In the genomic region with DNA sequence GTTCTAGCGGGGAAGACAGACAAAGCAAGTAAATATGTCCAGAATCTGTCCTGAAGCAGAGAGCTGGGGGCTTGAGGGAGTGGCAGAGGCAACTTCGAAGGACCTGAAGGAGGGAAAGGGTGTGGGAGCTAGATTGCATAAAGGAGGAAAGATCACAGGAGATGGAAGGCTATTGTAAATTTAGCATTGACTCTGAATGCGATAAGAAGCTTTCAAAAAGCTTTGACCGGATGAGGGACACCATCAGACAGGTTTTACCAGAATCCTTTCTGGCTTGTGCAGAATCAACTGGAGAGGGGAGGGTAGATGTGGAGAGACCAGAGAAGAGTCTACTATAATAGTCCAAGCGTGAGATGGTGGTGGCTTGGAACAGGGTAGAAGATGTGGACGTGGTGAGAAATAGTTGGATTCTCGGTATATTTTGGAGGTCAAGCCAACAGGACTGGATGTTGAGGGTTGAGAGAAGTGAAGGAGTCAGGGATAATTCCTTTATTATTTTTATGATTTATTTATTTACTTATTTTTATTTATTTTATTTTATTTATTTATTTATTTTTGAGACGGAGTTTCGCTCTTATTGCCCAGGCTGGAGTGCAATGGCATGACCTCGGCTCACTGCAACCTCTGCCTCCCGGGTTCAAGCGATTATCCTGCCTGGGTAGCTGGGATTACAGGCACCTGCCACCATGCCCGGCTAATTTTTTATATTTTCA, we compare ENCODE assay signal across 1 cellular context.
TF ChIP-seq lines count a peak whose summit lies in the region.

No MANE protein-coding gene starts in this region.

TF ChIP-seq in K562, 482 proteins besides CTCF, POLR2A, EP300 and RAD21 (continued from another document):
- TF ChIP-seq FOXM1 (IDR thresholded peaks at IDR 0.05; ENCODE audit: low read depth) (0 out of 2 replicates have a peak, but pooled peaks have one; percentile 21), FOXM1 (CRISPR knock-in tag; IDR thresholded peaks at IDR 0.05; ENCODE audit: low read depth) (no peak), ETV1 (tag; conservative IDR thresholded peaks at IDR 0.05; ENCODE audit: low read depth) (0 out of 2 replicates have a peak, but pooled peaks have one; percentile 14), MEF2D (tag; conservative IDR thresholded peaks at IDR 0.05; ENCODE audit: low read depth) (no peak)
